In genomic region chr3:44338828-44339127, GRCh38 we compare ENCODE assay signal across 8 cellular contexts. TPM values are rescaled to one million over a fixed set of nuclear protein-coding genes. Genes with fewer than 3 reads are reported as not detected.
A peak's percentile ranks its signal among the peaks of the same experiment; 100 is the strongest.
DNase-seq lines count a peak whose midpoint lies in the region; ATAC-seq, FAIRE-seq and TF ChIP-seq lines count a peak whose summit lies in the region.

No MANE protein-coding gene starts in this region.

- peak; percentile 38 for TF ChIP-seq POLR2A in breast epithelium (IDR thresholded peaks at IDR 0.05)

- H3K4me3 ChIP-seq in right atrium auricular region: peak overlapping the region; percentile 65 to 76
- peak overlapping the region; percentile 71 to 84 (median 80) for H3K4me3 ChIP-seq in breast epithelium
- H3K4me3 ChIP-seq in mononuclear cell (ENCODE audit: low read length): peak overlapping the region; percentile 90

- DNase-seq in right atrium auricular region (ENCODE audit: low spot score) (no peak), Right ventricle myocardium inferior (ENCODE audit: missing footprints) (no peak), breast epithelium (ENCODE audit: low spot score in 2 of 2) (no peak), urothelium cell line (ENCODE audit: low spot score) (no peak), HT-29 (ENCODE audit: low spot score) (no peak), NCI-H2107 (lab: John Stamatoyannopoulos, UW) (no peak), germinal center (ENCODE audit: low spot score) (no peak)

- H3K27me3 ChIP-seq in right atrium auricular region: no peaks in the 10 kb centered on the region
- H3K27me3 ChIP-seq in breast epithelium: no peaks in the 10 kb centered on the region
- no peaks in the 10 kb centered on the region for H3K27me3 ChIP-seq in mononuclear cell (ENCODE audit: insufficient read depth, low read length)

- ATAC-seq in Right ventricle myocardium inferior: no peak

- peak overlapping the region; percentile 97 to 99 for H3K27ac ChIP-seq in right atrium auricular region
- H3K27ac ChIP-seq in breast epithelium: peak overlapping the region; percentile 90 to 95

- H3K36me3 ChIP-seq in right atrium auricular region (no peaks in the 10 kb centered on the region), breast epithelium (no peaks in the 10 kb centered on the region)

- intact Hi-C loops in Right ventricle myocardium inferior (cut with DNase I) (no loop called here), breast epithelium (cut with DNase I; ENCODE audit: low total_unique reads) (no loop called here)

- H3K4me1 ChIP-seq in right atrium auricular region: peaks cover 0 to 31% of the 10 kb centered on the region in 2 donors
- H3K4me1 ChIP-seq in breast epithelium: no peaks in the 10 kb centered on the region
- peaks cover 17% of the 10 kb centered on the region for H3K4me1 ChIP-seq in mononuclear cell (ENCODE audit: insufficient read depth, low read length)

- TF ChIP-seq CTCF in right atrium auricular region (IDR thresholded peaks at IDR 0.05): no peak
- no peak for TF ChIP-seq CTCF in breast epithelium (IDR thresholded peaks at IDR 0.05)

- FAIRE-seq in urothelium cell line (lab: Jason Lieb, UNC): no peak

- H3K9me3 ChIP-seq in right atrium auricular region (no peaks in the 10 kb centered on the region), breast epithelium (no peaks in the 10 kb centered on the region), mononuclear cell (ENCODE audit: low read depth, low read length) (no peaks in the 10 kb centered on the region)

RNA-seq across cellular contexts. Expression of gene TCAIM, which starts 0.2 kb away (rescaled TPM):
- total RNA-seq in right atrium auricular region: 10 to 100 TPM; 18.8 to 37.6 TPM
- 32.8 TPM for total RNA-seq in Right ventricle myocardium inferior
- total RNA-seq in breast epithelium: 10 to 100 TPM; 19.7 to 25.2 (median 24.2) TPM
- total RNA-seq in mononuclear cell: 7.6 TPM
- 8.2 and 13.7 TPM in 2 replicates for total RNA-seq in HT-29 (2014; rRNA removed; shearing (Covaris generic))
